Comparison of ENCODE assay signal across 1 cellular context in the genomic region with DNA sequence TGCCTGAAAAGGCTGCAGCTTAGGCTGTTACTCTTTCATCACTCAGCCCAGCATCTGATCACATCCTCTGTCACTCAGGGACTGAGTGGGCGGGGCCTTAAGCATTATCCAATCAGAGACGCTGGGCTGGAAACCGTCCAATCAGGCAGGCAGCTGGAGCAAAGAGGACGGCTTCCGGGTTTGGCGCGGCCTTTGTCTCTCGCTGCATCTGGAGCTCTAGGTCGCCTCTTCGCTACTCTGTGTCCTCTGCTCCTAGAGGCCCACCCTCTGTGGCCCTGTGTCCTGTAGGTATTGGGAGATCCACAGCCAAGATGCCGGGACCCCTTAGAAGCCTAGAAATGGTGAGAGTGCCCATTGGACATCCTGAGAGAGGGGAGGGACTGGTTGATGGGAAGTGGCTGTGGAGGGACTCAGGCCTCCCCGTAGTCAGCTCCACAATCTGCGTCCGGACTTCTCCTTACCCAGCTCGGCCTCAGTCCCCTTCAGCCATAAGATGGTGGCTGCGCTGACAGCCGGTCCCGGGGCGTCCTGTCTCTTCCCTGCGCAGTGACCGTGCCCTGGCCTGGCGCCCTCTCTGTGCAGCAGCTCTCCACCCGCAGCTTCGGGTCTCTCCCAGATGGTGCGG.
TF ChIP-seq lines count a peak whose summit lies in the region.

TSS of gene ZNF486 (plus strand) at position 195 of the 625 bp plus-strand sequence. CDS start at position 312, 117 bp downstream.

TF ChIP-seq in WTC11, 78 proteins besides CTCF, POLR2A, EP300 and RAD21 (continued from another document):
- no peak for TF ChIP-seq ZNF281 (CRISPR knock-in tag; IDR thresholded peaks at IDR 0.05)
- TF ChIP-seq HMGA2 (CRISPR knock-in tag; IDR thresholded peaks at IDR 0.05) = no peak
- no peak for TF ChIP-seq PRRX2 (CRISPR knock-in tag; IDR thresholded peaks at IDR 0.05)
- TF ChIP-seq, protein P1, sequence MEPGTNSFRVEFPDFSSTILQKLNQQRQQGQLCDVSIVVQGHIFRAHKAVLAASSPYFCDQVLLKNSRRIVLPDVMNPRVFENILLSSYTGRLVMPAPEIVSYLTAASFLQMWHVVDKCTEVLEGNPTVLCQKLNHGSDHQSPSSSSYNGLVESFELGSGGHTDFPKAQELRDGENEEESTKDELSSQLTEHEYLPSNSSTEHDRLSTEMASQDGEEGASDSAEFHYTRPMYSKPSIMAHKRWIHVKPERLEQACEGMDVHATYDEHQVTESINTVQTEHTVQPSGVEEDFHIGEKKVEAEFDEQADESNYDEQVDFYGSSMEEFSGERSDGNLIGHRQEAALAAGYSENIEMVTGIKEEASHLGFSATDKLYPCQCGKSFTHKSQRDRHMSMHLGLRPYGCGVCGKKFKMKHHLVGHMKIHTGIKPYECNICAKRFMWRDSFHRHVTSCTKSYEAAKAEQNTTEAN (CRISPR knock-in tag; IDR thresholded peaks at IDR 0.05) = no peak
- TF ChIP-seq, protein P2, sequence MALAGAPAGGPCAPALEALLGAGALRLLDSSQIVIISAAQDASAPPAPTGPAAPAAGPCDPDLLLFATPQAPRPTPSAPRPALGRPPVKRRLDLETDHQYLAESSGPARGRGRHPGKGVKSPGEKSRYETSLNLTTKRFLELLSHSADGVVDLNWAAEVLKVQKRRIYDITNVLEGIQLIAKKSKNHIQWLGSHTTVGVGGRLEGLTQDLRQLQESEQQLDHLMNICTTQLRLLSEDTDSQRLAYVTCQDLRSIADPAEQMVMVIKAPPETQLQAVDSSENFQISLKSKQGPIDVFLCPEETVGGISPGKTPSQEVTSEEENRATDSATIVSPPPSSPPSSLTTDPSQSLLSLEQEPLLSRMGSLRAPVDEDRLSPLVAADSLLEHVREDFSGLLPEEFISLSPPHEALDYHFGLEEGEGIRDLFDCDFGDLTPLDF (CRISPR knock-in tag; IDR thresholded peaks at IDR 0.05) = no peak
- TF ChIP-seq, protein P3, sequence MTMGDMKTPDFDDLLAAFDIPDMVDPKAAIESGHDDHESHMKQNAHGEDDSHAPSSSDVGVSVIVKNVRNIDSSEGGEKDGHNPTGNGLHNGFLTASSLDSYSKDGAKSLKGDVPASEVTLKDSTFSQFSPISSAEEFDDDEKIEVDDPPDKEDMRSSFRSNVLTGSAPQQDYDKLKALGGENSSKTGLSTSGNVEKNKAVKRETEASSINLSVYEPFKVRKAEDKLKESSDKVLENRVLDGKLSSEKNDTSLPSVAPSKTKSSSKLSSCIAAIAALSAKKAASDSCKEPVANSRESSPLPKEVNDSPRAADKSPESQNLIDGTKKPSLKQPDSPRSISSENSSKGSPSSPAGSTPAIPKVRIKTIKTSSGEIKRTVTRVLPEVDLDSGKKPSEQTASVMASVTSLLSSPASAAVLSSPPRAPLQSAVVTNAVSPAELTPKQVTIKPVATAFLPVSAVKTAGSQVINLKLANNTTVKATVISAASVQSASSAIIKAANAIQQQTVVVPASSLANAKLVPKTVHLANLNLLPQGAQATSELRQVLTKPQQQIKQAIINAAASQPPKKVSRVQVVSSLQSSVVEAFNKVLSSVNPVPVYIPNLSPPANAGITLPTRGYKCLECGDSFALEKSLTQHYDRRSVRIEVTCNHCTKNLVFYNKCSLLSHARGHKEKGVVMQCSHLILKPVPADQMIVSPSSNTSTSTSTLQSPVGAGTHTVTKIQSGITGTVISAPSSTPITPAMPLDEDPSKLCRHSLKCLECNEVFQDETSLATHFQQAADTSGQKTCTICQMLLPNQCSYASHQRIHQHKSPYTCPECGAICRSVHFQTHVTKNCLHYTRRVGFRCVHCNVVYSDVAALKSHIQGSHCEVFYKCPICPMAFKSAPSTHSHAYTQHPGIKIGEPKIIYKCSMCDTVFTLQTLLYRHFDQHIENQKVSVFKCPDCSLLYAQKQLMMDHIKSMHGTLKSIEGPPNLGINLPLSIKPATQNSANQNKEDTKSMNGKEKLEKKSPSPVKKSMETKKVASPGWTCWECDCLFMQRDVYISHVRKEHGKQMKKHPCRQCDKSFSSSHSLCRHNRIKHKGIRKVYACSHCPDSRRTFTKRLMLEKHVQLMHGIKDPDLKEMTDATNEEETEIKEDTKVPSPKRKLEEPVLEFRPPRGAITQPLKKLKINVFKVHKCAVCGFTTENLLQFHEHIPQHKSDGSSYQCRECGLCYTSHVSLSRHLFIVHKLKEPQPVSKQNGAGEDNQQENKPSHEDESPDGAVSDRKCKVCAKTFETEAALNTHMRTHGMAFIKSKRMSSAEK (CRISPR knock-in tag; IDR thresholded peaks at IDR 0.05; ENCODE audit: borderline replicate concordance) = no peak
- peak; percentile 59; the same call in 1 of the 2 replicates for TF ChIP-seq KAT7 (CRISPR knock-in tag; IDR thresholded peaks at IDR 0.05; ENCODE audit: borderline replicate concordance)
- TF ChIP-seq ZNF671 (CRISPR knock-in tag; IDR thresholded peaks at IDR 0.05) = no peak
- TF ChIP-seq NFYB (CRISPR knock-in tag; conservative IDR thresholded peaks at IDR 0.05; ENCODE audit: low read depth) = peak; percentile 93
- no peak for TF ChIP-seq CREM (CRISPR knock-in tag; IDR thresholded peaks at IDR 0.05)
- peak; percentile 48 for TF ChIP-seq SP1 (CRISPR knock-in tag; conservative IDR thresholded peaks at IDR 0.05)
- TF ChIP-seq ZNF219 (CRISPR knock-in tag; IDR thresholded peaks at IDR 0.05; ENCODE audit: borderline replicate concordance) = no peak
- TF ChIP-seq NFE2L1 (CRISPR knock-in tag; IDR thresholded peaks at IDR 0.05) = 0 out of 2 replicates have a peak, but pooled peaks have one; percentile 44
- TF ChIP-seq HMGXB4 (CRISPR knock-in tag; IDR thresholded peaks at IDR 0.05) = 0 out of 2 replicates have a peak, but pooled peaks have one; percentile 47
- TF ChIP-seq ESRRA (CRISPR knock-in tag; IDR thresholded peaks at IDR 0.05; ENCODE audit: borderline replicate concordance) = no peak
- TF ChIP-seq, protein P4, sequence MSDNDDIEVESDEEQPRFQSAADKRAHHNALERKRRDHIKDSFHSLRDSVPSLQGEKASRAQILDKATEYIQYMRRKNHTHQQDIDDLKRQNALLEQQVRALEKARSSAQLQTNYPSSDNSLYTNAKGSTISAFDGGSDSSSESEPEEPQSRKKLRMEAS (CRISPR knock-in tag; IDR thresholded peaks at IDR 0.05) = peak; percentile 65; the same call in 1 of the 2 replicates
- peak; percentile 30; the same call in 1 of the 2 replicates for TF ChIP-seq TEAD1 (CRISPR knock-in tag; IDR thresholded peaks at IDR 0.05)
- 0 out of 2 replicates have a peak, but pooled peaks have one; percentile 16 for TF ChIP-seq FOXK1 (CRISPR knock-in tag; IDR thresholded peaks at IDR 0.05)
